ENCODE assay signal across 8 cellular contexts in genomic region chr19:3357731-3358391, GRCh38.
DNase-seq lines count a peak whose midpoint lies in the region; ATAC-seq lines count a peak whose summit lies in the region.

No MANE protein-coding gene starts in this region.

- peaks cover 6% of the 10 kb centered on the region for H3K27me3 Mint-ChIP-seq in activated T-cell treated with anti-CD3 and anti-CD28 coated beads, Interleukin-2, amount 50 U/mL, for 24 hours
- peaks cover 24% of the 10 kb centered on the region for H3K27me3 Mint-ChIP-seq in stimulated activated naive CD8-positive, alpha-beta T cell treated with anti-CD3 and anti-CD28 coated beads, Interleukin-15, amount 100 ng/mL, for 72 hours

- peaks cover 40% of the 10 kb centered on the region for H3K4me1 Mint-ChIP-seq in activated T-cell treated with anti-CD3 and anti-CD28 coated beads, Interleukin-2, amount 50 U/mL, for 24 hours (ENCODE audit: low read depth)
- H3K4me1 Mint-ChIP-seq in stimulated activated naive CD8-positive, alpha-beta T cell treated with anti-CD3 and anti-CD28 coated beads, Interleukin-15, amount 100 ng/mL, for 72 hours: peaks cover 45% of the 10 kb centered on the region

- H3K9me3 Mint-ChIP-seq in activated T-cell treated with anti-CD3 and anti-CD28 coated beads, Interleukin-2, amount 50 U/mL, for 24 hours: no peaks in the 10 kb centered on the region
- H3K9me3 Mint-ChIP-seq in stimulated activated naive CD8-positive, alpha-beta T cell treated with anti-CD3 and anti-CD28 coated beads, Interleukin-15, amount 100 ng/mL, for 72 hours: no peaks in the 10 kb centered on the region

- peaks cover 8% of the 10 kb centered on the region for H3K36me3 Mint-ChIP-seq in activated T-cell treated with anti-CD3 and anti-CD28 coated beads, Interleukin-2, amount 50 U/mL, for 24 hours (ENCODE audit: low read depth)

- peak; percentile 29 for DNase-seq in NCI-H2171 treated with DMSO at 0.1 percent for 48 hours (lab: John Stamatoyannopoulos, UW)
- no peak for DNase-seq in NCI-H2171 (lab: John Stamatoyannopoulos, UW)
- peak; percentile 48 for DNase-seq in activated T-cell treated with anti-CD3 and anti-CD28 coated beads, Interleukin-2, amount 50 U/mL, for 24 hours
- DNase-seq in iPS-NIHi7 (ENCODE audit: extremely low spot score): peak; percentile 59
- no peak for DNase-seq in stimulated activated naive CD8-positive, alpha-beta T cell treated with anti-CD3 and anti-CD28 coated beads, Interleukin-15, amount 100 ng/mL, for 72 hours
- no peak for DNase-seq in SIG-M5 (lab: John Stamatoyannopoulos, UW)

- peak overlapping the region; percentile 81 for H3K27ac Mint-ChIP-seq in activated T-cell treated with anti-CD3 and anti-CD28 coated beads, Interleukin-2, amount 50 U/mL, for 24 hours
- H3K27ac Mint-ChIP-seq in stimulated activated naive CD8-positive, alpha-beta T cell treated with anti-CD3 and anti-CD28 coated beads, Interleukin-15, amount 100 ng/mL, for 72 hours: peak overlapping the region in 1 of 2 donors; percentile 14

- no peak for ATAC-seq in stimulated activated naive CD8-positive, alpha-beta T cell treated with anti-CD3 and anti-CD28 coated beads, Interleukin-15, amount 100 ng/mL, for 72 hours
- ATAC-seq in GM18909 (IDR thresholded peaks at IDR 0.05; ENCODE audit: poor library complexity, unreplicated experiment) (no peak), GM18870 (IDR thresholded peaks at IDR 0.05; ENCODE audit: unreplicated experiment) (no peak)

- H3K4me3 Mint-ChIP-seq in activated T-cell treated with anti-CD3 and anti-CD28 coated beads, Interleukin-2, amount 50 U/mL, for 24 hours: peak overlapping the region; percentile 66
- H3K4me3 Mint-ChIP-seq in stimulated activated naive CD8-positive, alpha-beta T cell treated with anti-CD3 and anti-CD28 coated beads, Interleukin-15, amount 100 ng/mL, for 72 hours: peak overlapping the region; percentile 69 to 74

Comparison
In these comparisons a context has a peak if more than half of its experiments do, and no peak if none do; other contexts are left out.
1. DNase-seq: peak in NCI-H2171 treated with DMSO at 0.1 percent for 48 hours (single experiment), activated T-cell treated with anti-CD3 and anti-CD28 coated beads, Interleukin-2, amount 50 U/mL, for 24 hours (single experiment) and iPS-NIHi7 (single experiment); none in NCI-H2171 (single experiment), stimulated activated naive CD8-positive, alpha-beta T cell treated with anti-CD3 and anti-CD28 coated beads, Interleukin-15, amount 100 ng/mL, for 72 hours (0 of 2) and SIG-M5 (single experiment).